ENCODE assay signal across 35 cellular contexts in genomic region chr1:246825557-246826175, GRCh38.
"Had no signal": no experiment of that assay in that cellular context is flagged by ENCODE, and none has a peak within 500 bp of the region (broad histone marks: within the 10 kb centered on the region; RNA-seq: fewer than 3 reads in every experiment).

No MANE protein-coding gene starts in this region.

- H3K27me3 ChIP-seq: ascending aorta, cardiac muscle cell, Peyer's patch, SJSA1 had no signal

- H3K4me1 ChIP-seq: ascending aorta, Peyer's patch, SJSA1 had no signal

- H3K4me3 ChIP-seq: ascending aorta, cardiac muscle cell, Peyer's patch, SJSA1 had no signal

- H3K9ac ChIP-seq: SK-N-SH had no signal

- H3K36me3 ChIP-seq: ascending aorta, cardiac muscle cell, Peyer's patch, SJSA1, WERI-Rb-1 had no signal

- H3K4me2 ChIP-seq: SK-N-SH had no signal

- H3K27ac ChIP-seq: ascending aorta, cardiac muscle cell, Peyer's patch, SJSA1, WERI-Rb-1 had no signal

- DNase-seq: activated CD4-positive, alpha-beta memory T cell treated with anti-CD3 and anti-CD28 coated beads, Interleukin-2, amount 10 ng/mL, durations not matched to agents 7 days and 5 days; activated CD4-positive, alpha-beta T cell treated with anti-CD3 and anti-CD28 coated beads for 1 hour; activated CD4-positive, alpha-beta T cell treated with anti-CD3 and anti-CD28 coated beads for 48 hours; activated CD4-positive, CD25-positive, alpha-beta regulatory T cell; activated CD8-positive, alpha-beta memory T cell treated with anti-CD3 and anti-CD28 coated beads for 24 hours; activated CD8-positive, alpha-beta memory T cell treated with anti-CD3 and anti-CD28 coated beads, Interleukin-2, amount 10 ng/mL, durations not matched to agents 7 days and 5 days; activated CD8-positive, alpha-beta memory T cell treated with anti-CD3 and anti-CD28 coated beads, Interleukin-2, amount 50 U/mL, for 48 hours; activated gamma-delta T cell; activated naive CD4-positive, alpha-beta T cell treated with Interleukin-2 at 50 U/mL for 16 hours; activated naive CD8-positive, alpha-beta T cell treated with anti-CD3 and anti-CD28 coated beads, Interleukin-2, amount 10 ng/mL, durations not matched to agents 7 days and 5 days; amygdala; MM.1S; MV-4-11; NCI-H1092; NCI-H146; NCI-H187; NCI-H2029 treated with DMSO at 0.1 percent for 48 hours; NCI-H2107; NCI-H2171; NCI-H510A; NCI-H526; NCI-H748 treated with DMSO at 0.1 percent for 48 hours; NK-92 treated with Interleukin-12 subunit alpha and Interleukin-12 subunit beta, amount 100 ng/mL, for 24 hours; PC-3; Peyer's patch; RPMI8226; SHP77 treated with DMSO at 0.1 percent for 48 hours; SK-N-SH; T-cell; T-helper 17 cell; T-helper 9 cell; WERI-Rb-1 had no signal

- H3K9me3 ChIP-seq: ascending aorta, SK-N-SH had no signal
